Comparison of ENCODE assay signal across 11 cellular contexts in the genomic region with DNA sequence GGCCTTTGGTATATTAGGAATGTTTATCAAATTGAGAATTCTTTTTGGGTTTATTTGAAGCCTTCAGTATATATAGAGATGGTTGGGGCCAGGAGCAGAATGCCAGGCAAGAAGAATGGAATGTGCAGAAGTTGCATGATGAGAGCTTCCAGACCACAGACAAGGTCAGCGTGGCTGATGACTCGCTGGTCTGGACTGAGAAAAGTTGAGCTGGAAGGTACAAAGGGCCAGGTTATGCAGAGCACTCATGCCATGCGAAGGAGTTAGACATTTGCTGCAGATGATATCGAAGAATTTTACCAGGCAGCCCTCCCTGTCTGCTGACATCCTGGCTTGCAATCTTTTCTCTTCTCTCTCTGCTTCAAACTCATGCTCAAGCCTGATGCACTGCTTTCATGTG.
DNase-seq lines count a peak whose midpoint lies in the region; ATAC-seq, FAIRE-seq and TF ChIP-seq lines count a peak whose summit lies in the region.
"Had no signal": no experiment of that assay in that cellular context is flagged by ENCODE, and none has a peak within 500 bp of the region (broad histone marks: within the 10 kb centered on the region; RNA-seq: fewer than 3 reads in every experiment).

No MANE protein-coding gene starts in this region.

- DNase-seq in H54 (ENCODE audit: insufficient read length, low spot score) (peak; percentile 32), SK-N-SH (no peak), fibroblast of the conjunctiva (ENCODE audit: low read depth) (peak; percentile 47), smooth muscle cell (lab: John Stamatoyannopoulos, UW; ENCODE audit: unreplicated experiment) (no peak), OCI-LY7 (ENCODE audit: low spot score) (no peak)
- DNase-seq: activated T-cell treated with anti-CD3 and anti-CD28 coated beads, Interleukin-2, amount 50 U/mL, for 1 hour; dorsolateral prefrontal cortex; immature natural killer cell; pancreas had no signal

- H2AFZ ChIP-seq in SK-N-SH (ENCODE audit: low read depth): no peak overlapping the region
- no peak overlapping the region for H2AFZ ChIP-seq in smooth muscle cell (ENCODE audit: low read depth)
- no peak overlapping the region for H2AFZ ChIP-seq in OCI-LY7 (ENCODE audit: low read length)

- intact Hi-C loops in OCI-LY7 (cut with micrococcal nuclease; ENCODE audit: unreplicated experiment): no loop called here

- no peaks in the 10 kb centered on the region for H4K20me1 ChIP-seq in SK-N-SH (ENCODE audit: insufficient read depth)
- no peaks in the 10 kb centered on the region for H4K20me1 ChIP-seq in smooth muscle cell (ENCODE audit: low read depth)
- no peaks in the 10 kb centered on the region for H4K20me1 ChIP-seq in OCI-LY7 (ENCODE audit: insufficient read depth, low read length)

- peak overlapping the region; percentile 59 for H3K4me2 ChIP-seq in SK-N-SH
- H3K4me2 ChIP-seq in smooth muscle cell: peak overlapping the region; percentile 20
- no peak overlapping the region for H3K4me2 ChIP-seq in OCI-LY7 (ENCODE audit: low read length)

- no peak for TF ChIP-seq POLR2A in H54 (IDR thresholded peaks at IDR 0.05; ENCODE audit: low read depth, low read length)

- ATAC-seq in GM21619 (IDR thresholded peaks at IDR 0.05; ENCODE audit: unreplicated experiment) (no peak), HG03565 (IDR thresholded peaks at IDR 0.05; ENCODE audit: unreplicated experiment) (no peak)

- H3K9ac ChIP-seq in SK-N-SH: no peak overlapping the region; the same call in 1 of the 2 replicates
- H3K9ac ChIP-seq in smooth muscle cell (ENCODE audit: low read depth): peak overlapping the region; percentile 39

- TF ChIP-seq EP300 in SK-N-SH (IDR thresholded peaks at IDR 0.05; ENCODE audit: borderline replicate concordance in 1 of 2, low read depth in 1 of 2, low read length in 1 of 2): peak in 1 of 2 experiments; percentile 70; a peak in 2 of 4 replicates

- WGBS in SK-N-SH (ENCODE audit: low lambda C conversion rate): 5% methylated on average over 3 of the region's 4 CpGs
- WGBS in smooth muscle cell (ENCODE audit: low lambda C conversion rate): 20% methylated on average over 4 of the region's 4 CpGs

- no TSS peak for BruUV-seq in OCI-LY7 (replicated peaks; lab: Mats Ljungman, UMichigan)

- no peaks in the 10 kb centered on the region for H3K79me2 ChIP-seq in SK-N-SH (ENCODE audit: insufficient read depth)
- no peaks in the 10 kb centered on the region for H3K79me2 ChIP-seq in smooth muscle cell (ENCODE audit: low read depth)
- H3K79me2 ChIP-seq in OCI-LY7 (ENCODE audit: insufficient read depth, low read depth, low read length): no peaks in the 10 kb centered on the region

- H3K27ac ChIP-seq in SK-N-SH (ENCODE audit: low read depth in 2 of 2, low read length in 1 of 2) (peak overlapping the region; percentile 65 to 72; a peak in 3 of 4 replicates), smooth muscle cell (ENCODE audit: low read depth) (peak overlapping the region; percentile 88), OCI-LY7 (ENCODE audit: low read depth, low read length, poor library complexity, severe bottlenecking) (no peak overlapping the region)
- H3K27ac ChIP-seq: dorsolateral prefrontal cortex, pancreas had no signal

- H3K9me2 ChIP-seq in SK-N-SH: no peaks in the 10 kb centered on the region
- no peaks in the 10 kb centered on the region for H3K9me2 ChIP-seq in OCI-LY7 (ENCODE audit: insufficient read depth, low read length)

- H3K9me3 ChIP-seq in SK-N-SH (no peaks in the 10 kb centered on the region), smooth muscle cell (replicated peaks; ENCODE audit: low read depth) (no peaks in the 10 kb centered on the region), OCI-LY7 (ENCODE audit: low read length) (no peaks in the 10 kb centered on the region)
- H3K9me3 ChIP-seq: pancreas had no signal

- TF ChIP-seq CTCF in SK-N-SH (IDR thresholded peaks at IDR 0.05): no peak
- no peak for TF ChIP-seq CTCF in smooth muscle cell (IDR thresholded peaks at IDR 0.05; ENCODE audit: borderline replicate concordance, insufficient read depth, poor library complexity, severe bottlenecking)
- TF ChIP-seq CTCF in OCI-LY7 (conservative IDR thresholded peaks at IDR 0.05; ENCODE audit: low read length): no peak

- FAIRE-seq in H54 (lab: Jason Lieb, UNC): peak; percentile 89
- FAIRE-seq: pancreas had no signal

- POLR2A ChIA-PET in SK-N-SH (lab: Yijun Ruan, JAX) (no interaction called here), OCI-LY7 (lab: Charles Lee) (no interaction called here)

- CTCF ChIA-PET in SK-N-SH (lab: Yijun Ruan, JAX) (no interaction called here), OCI-LY7 (lab: Charles Lee; ENCODE audit: unreplicated experiment) (no interaction called here)

- H3F3A ChIP-seq in SK-N-SH (replicated peaks; ENCODE audit: insufficient read depth) (peaks cover 15% of the 10 kb centered on the region), smooth muscle cell (ENCODE audit: low read depth) (no peaks in the 10 kb centered on the region)

- TF ChIP-seq RAD21 in SK-N-SH (IDR thresholded peaks at IDR 0.05; ENCODE audit: low read length): no peak

- H3K4me3 ChIP-seq in SK-N-SH (ENCODE audit: low read depth in 2 of 2, low read length in 1 of 2): no peak overlapping the region
- H3K4me3 ChIP-seq in smooth muscle cell: no peak overlapping the region
- no peak overlapping the region for H3K4me3 ChIP-seq in OCI-LY7 (ENCODE audit: low read depth, low read length, poor library complexity, severe bottlenecking)
- H3K4me3 ChIP-seq: dorsolateral prefrontal cortex, pancreas had no signal

- H3K4me1 ChIP-seq in SK-N-SH (ENCODE audit: control insufficient read depth in 1 of 2, insufficient read depth in 2 of 2, low read depth in 1 of 2, low read length in 1 of 2): peaks cover 0 to 18% of the 10 kb centered on the region in 2 experiments; a peak in 3 of 4 replicates
- H3K4me1 ChIP-seq in smooth muscle cell (ENCODE audit: low read depth): no peaks in the 10 kb centered on the region
- H3K4me1 ChIP-seq in OCI-LY7 (ENCODE audit: insufficient read depth, low read length, poor library complexity, severe bottlenecking): no peaks in the 10 kb centered on the region
- H3K4me1 ChIP-seq: pancreas had no signal

- H3K27me3 ChIP-seq in SK-N-SH (ENCODE audit: insufficient read depth) (no peaks in the 10 kb centered on the region), smooth muscle cell (ENCODE audit: low read depth) (no peaks in the 10 kb centered on the region)
- H3K27me3 ChIP-seq: dorsolateral prefrontal cortex, pancreas had no signal

- H3K36me3 ChIP-seq in SK-N-SH (replicated peaks in 1 of 2; ENCODE audit: control insufficient read depth in 1 of 2, insufficient read depth in 2 of 2, low read length in 1 of 2) (no peaks in the 10 kb centered on the region), smooth muscle cell (ENCODE audit: low read depth) (no peaks in the 10 kb centered on the region), OCI-LY7 (ENCODE audit: insufficient read depth, low read length) (no peaks in the 10 kb centered on the region)
- H3K36me3 ChIP-seq: pancreas had no signal

TF ChIP-seq in SK-N-SH, 30 proteins besides CTCF, POLR2A, EP300 and RAD21 (continues in another document):
- no peak for TF ChIP-seq SMC3 (IDR thresholded peaks at IDR 0.05; ENCODE audit: low read depth, low read length)
- TF ChIP-seq TEAD4 (IDR thresholded peaks at IDR 0.05; ENCODE audit: borderline replicate concordance, insufficient read depth): peak; percentile 86
- TF ChIP-seq FOXM1 (IDR thresholded peaks at IDR 0.05; ENCODE audit: low read depth): no peak
- TF ChIP-seq, protein P1, sequence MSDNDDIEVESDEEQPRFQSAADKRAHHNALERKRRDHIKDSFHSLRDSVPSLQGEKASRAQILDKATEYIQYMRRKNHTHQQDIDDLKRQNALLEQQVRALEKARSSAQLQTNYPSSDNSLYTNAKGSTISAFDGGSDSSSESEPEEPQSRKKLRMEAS (IDR thresholded peaks at IDR 0.05; ENCODE audit: low read depth): peak; percentile 49; the same call in 1 of the 2 replicates
- no peak for TF ChIP-seq SIN3A (IDR thresholded peaks at IDR 0.05; ENCODE audit: borderline replicate concordance, low read depth, low read length)
- TF ChIP-seq CHD2 (IDR thresholded peaks at IDR 0.05; ENCODE audit: low read length, partially characterized antibody): no peak
- TF ChIP-seq EZH2phosphoT487 (IDR thresholded peaks at IDR 0.05; ENCODE audit: borderline replicate concordance, low read depth): no peak
- TF ChIP-seq ELF1 (IDR thresholded peaks at IDR 0.05): no peak
- peak; percentile 98 for TF ChIP-seq RXRA (IDR thresholded peaks at IDR 0.05; ENCODE audit: borderline replicate concordance, low read depth)
- peak; percentile 83 for TF ChIP-seq PBX3 (IDR thresholded peaks at IDR 0.05)
- no peak for TF ChIP-seq GABPA (IDR thresholded peaks at IDR 0.05; ENCODE audit: low read depth)
- no peak for TF ChIP-seq GATA2 (CRISPR knock-in tag; IDR thresholded peaks at IDR 0.05)
- no peak for TF ChIP-seq MXI1 (IDR thresholded peaks at IDR 0.05; ENCODE audit: low read depth, low read length)
- no peak for TF ChIP-seq TAF1 (IDR thresholded peaks at IDR 0.05; ENCODE audit: borderline replicate concordance, low read depth, low read length)
- peak; percentile 85 for TF ChIP-seq NFIC (IDR thresholded peaks at IDR 0.05; ENCODE audit: borderline replicate concordance)

Comparison
In these comparisons a context has a peak if more than half of its experiments do, and no peak if none do; other contexts are left out.
1. DNase-seq: peak in H54 (single experiment) and fibroblast of the conjunctiva (single experiment); none in SK-N-SH (single experiment), smooth muscle cell (single experiment) and OCI-LY7 (single experiment).